ENCODE assay signal across 10 cellular contexts in genomic region chr2:191845876-191846786, GRCh38. TPM values are rescaled to one million over a fixed set of nuclear protein-coding genes. Genes with fewer than 3 reads are reported as not detected.
DNase-seq lines count a peak whose midpoint lies in the region; ATAC-seq and TF ChIP-seq lines count a peak whose summit lies in the region.
"Had no signal": no experiment of that assay in that cellular context is flagged by ENCODE, and none has a peak within 500 bp of the region (broad histone marks: within the 10 kb centered on the region; RNA-seq: fewer than 3 reads in every experiment).

No MANE protein-coding gene starts in this region.

- H3K27me3 Mint-ChIP-seq in H9 (ENCODE audit: low read depth) = no peaks in the 10 kb centered on the region; the same call in 1 of the 2 replicates
- H3K27me3 Mint-ChIP-seq in activated naive CD8-positive, alpha-beta T cell treated with anti-CD3 and anti-CD28 coated beads, Interleukin-2, amount 50 U/mL, for 24 hours = peaks cover 33% of the 10 kb centered on the region

- H3K56ac ChIP-seq in H9 (ENCODE audit: insufficient read length, low read depth, low read length) = no peak overlapping the region

- peak; percentile 27 for ATAC-seq in activated naive CD8-positive, alpha-beta T cell treated with anti-CD3 and anti-CD28 coated beads, Interleukin-2, amount 50 U/mL, for 24 hours

- peak overlapping the region; percentile 32 for H4K8ac ChIP-seq in H9 (replicated peaks; ENCODE audit: insufficient read length, low read depth, low read length)

- no peak overlapping the region for H3K14ac ChIP-seq in H9 (ENCODE audit: insufficient read depth, low read length)

- H3K36me3 Mint-ChIP-seq in H9 (ENCODE audit: insufficient read depth in 1 of 3, low read depth in 3 of 3) = no peaks in the 10 kb centered on the region; a peak in 2 of 7 replicates
- no peaks in the 10 kb centered on the region for H3K36me3 Mint-ChIP-seq in activated naive CD8-positive, alpha-beta T cell treated with anti-CD3 and anti-CD28 coated beads, Interleukin-2, amount 50 U/mL, for 24 hours (ENCODE audit: low read depth)

- no peak overlapping the region for H2AFZ ChIP-seq in H9 (ENCODE audit: low read length)

- TF ChIP-seq POLR2A in spleen (IDR thresholded peaks at IDR 0.05) = no peak

- H3K9ac ChIP-seq in H9 (ENCODE audit: extremely low read depth, insufficient read length, low read length) = no peak overlapping the region

- H4K5ac ChIP-seq in H9 (ENCODE audit: insufficient read length, low read depth, low read length) = no peak overlapping the region

- H3K79me2 ChIP-seq in H9 (ENCODE audit: insufficient read depth, low read length) = no peaks in the 10 kb centered on the region

- H2BK120ac ChIP-seq in H9 (ENCODE audit: low read depth, low read length, poor library complexity, severe bottlenecking) = no peak overlapping the region

- H3K4me1 Mint-ChIP-seq in H9 = peaks cover 42 to 43% of the 10 kb centered on the region in 2 experiments
- H3K4me1 Mint-ChIP-seq in activated naive CD8-positive, alpha-beta T cell treated with anti-CD3 and anti-CD28 coated beads, Interleukin-2, amount 50 U/mL, for 24 hours = peaks cover 2% of the 10 kb centered on the region

- no peak overlapping the region for H3K23ac ChIP-seq in H9 (ENCODE audit: insufficient read length, low read depth, low read length)

- no peak for DNase-seq in H9
- DNase-seq in activated naive CD8-positive, alpha-beta T cell treated with anti-CD3 and anti-CD28 coated beads, Interleukin-2, amount 50 U/mL, for 24 hours = no peak
- DNase-seq in right atrium auricular region (ENCODE audit: low spot score) = no peak
- peak; percentile 73 for DNase-seq in spleen
- DNase-seq in HK-2 (ENCODE audit: unreplicated experiment) = no peak
- DNase-seq in midbrain (lab: John Stamatoyannopoulos, UW) = no peak
- no peak for DNase-seq in superior temporal gyrus (ENCODE audit: extremely low spot score)
- no peak for DNase-seq in NCI-H1105 treated with DMSO at 0.1 percent for 48 hours (lab: John Stamatoyannopoulos, UW)
- DNase-seq: activated T-cell treated with anti-CD3 and anti-CD28 coated beads, Interleukin-2, amount 50 U/mL, for 4 hours; NCI-H774 had no signal

- H3K4me3 ChIP-seq in right atrium auricular region = peak overlapping the region; percentile 67
- peak overlapping the region; percentile 27 to 70 (median 46) for H3K4me3 ChIP-seq in spleen

- H2BK20ac ChIP-seq in H9 (ENCODE audit: low read depth, low read length, poor library complexity, severe bottlenecking) = no peak overlapping the region

- H3T11ph ChIP-seq in H9 (ENCODE audit: low read length) = no peak overlapping the region

- no peak overlapping the region for H3K18ac ChIP-seq in H9 (ENCODE audit: insufficient read length, low read depth, low read length)

- no peaks in the 10 kb centered on the region for H3K79me1 ChIP-seq in H9 (ENCODE audit: insufficient read depth, low read depth, low read length, poor library complexity, severe bottlenecking)

- no peak overlapping the region for H2BK12ac ChIP-seq in H9 (ENCODE audit: insufficient read length, low read depth, low read length)

- H3K9me3 ChIP-seq in H9 (ENCODE audit: control insufficient read depth, low read depth, low read length) (no peaks in the 10 kb centered on the region), right atrium auricular region (no peaks in the 10 kb centered on the region), spleen (no peaks in the 10 kb centered on the region)

- H3K36me3 ChIP-seq in right atrium auricular region (peaks cover 4% of the 10 kb centered on the region), spleen (no peaks in the 10 kb centered on the region)

- no peaks in the 10 kb centered on the region for H3K23me2 ChIP-seq in H9 (ENCODE audit: insufficient read length, low read depth, low read length, poor library complexity, severe bottlenecking)

- no peak overlapping the region; the same call in 1 of the 2 replicates for H3K4ac ChIP-seq in H9 (ENCODE audit: low read depth, low read length)

- intact Hi-C loops in spleen (cut with DNase I; ENCODE audit: low total_unique reads) = no loop called here

- peak overlapping the region in 1 of 3 experiments; percentile 11; a peak in 1 of 7 replicates for H3K27ac Mint-ChIP-seq in H9
- H3K27ac Mint-ChIP-seq in activated naive CD8-positive, alpha-beta T cell treated with anti-CD3 and anti-CD28 coated beads, Interleukin-2, amount 50 U/mL, for 24 hours = no peak overlapping the region

- no peaks in the 10 kb centered on the region for H3K27me3 ChIP-seq in H9 (ENCODE audit: insufficient read depth, low read length)
- H3K27me3 ChIP-seq in right atrium auricular region = no peaks in the 10 kb centered on the region
- H3K27me3 ChIP-seq in spleen (replicated peaks in 1 of 7) = peaks cover 0 to 21% (median 0%) of the 10 kb centered on the region in 7 donors

- 0 out of 2 replicates have a peak overlapping the region, but pooled peaks have one; percentile 33 for H2BK15ac ChIP-seq in H9 (ENCODE audit: low read depth, low read length)

- no peak overlapping the region for H3K4me2 ChIP-seq in H9 (ENCODE audit: insufficient read depth, insufficient read length, low read length)

- no peaks in the 10 kb centered on the region for H4K20me1 ChIP-seq in H9 (ENCODE audit: control insufficient read depth, insufficient read depth, insufficient read length)

- no peak overlapping the region for H2BK5ac ChIP-seq in H9 (ENCODE audit: insufficient read length, low read length)

- no peak overlapping the region for H4K91ac ChIP-seq in H9 (ENCODE audit: insufficient read length, low read depth, low read length)

- H3K27ac ChIP-seq in H9 (ENCODE audit: insufficient read length, low read depth, low read length) = no peak overlapping the region
- peak overlapping the region; percentile 89 to 93 for H3K27ac ChIP-seq in right atrium auricular region
- peak overlapping the region; percentile 74 to 94 (median 86) for H3K27ac ChIP-seq in spleen

- WGBS in H9 (ENCODE audit: extremely low coverage, insufficient read length, low lambda C conversion rate) = no CpG with 5 or more reads among the region's 27 CpGs
- WGBS in spleen, 5 donors = 6 to 18% (median 13%) methylated on average over 24 to 27 of the region's 27 CpGs

- TF ChIP-seq CTCF in H9 (conservative IDR thresholded peaks at IDR 0.05) (no peak), right atrium auricular region (IDR thresholded peaks at IDR 0.05) (no peak), spleen (IDR thresholded peaks at IDR 0.05 in 8 of 11, conservative IDR thresholded peaks at IDR 0.05 in 3 of 11) (no peak)

- no peaks in the 10 kb centered on the region for H3K9me3 Mint-ChIP-seq in H9
- no peaks in the 10 kb centered on the region for H3K9me3 Mint-ChIP-seq in activated naive CD8-positive, alpha-beta T cell treated with anti-CD3 and anti-CD28 coated beads, Interleukin-2, amount 50 U/mL, for 24 hours
- H3K9me3 Mint-ChIP-seq: activated T-cell treated with anti-CD3 and anti-CD28 coated beads, Interleukin-2, amount 50 U/mL, for 4 hours had no signal

- H3K4me3 Mint-ChIP-seq in H9 = no peak overlapping the region
- H3K4me3 Mint-ChIP-seq in activated naive CD8-positive, alpha-beta T cell treated with anti-CD3 and anti-CD28 coated beads, Interleukin-2, amount 50 U/mL, for 24 hours = peak overlapping the region; percentile 22
- H3K4me3 Mint-ChIP-seq: activated T-cell treated with anti-CD3 and anti-CD28 coated beads, Interleukin-2, amount 50 U/mL, for 4 hours had no signal

- H2AK5ac ChIP-seq in H9 (ENCODE audit: insufficient read length, low read length) = no peak overlapping the region

- peaks cover 4% of the 10 kb centered on the region; the same call in 1 of the 2 replicates for H3K4me1 ChIP-seq in H9 (ENCODE audit: insufficient read depth, low read length)
- peaks cover 0 to 48% of the 10 kb centered on the region in 2 donors for H3K4me1 ChIP-seq in right atrium auricular region
- H3K4me1 ChIP-seq in spleen = peaks cover 0 to 37% (median 12%) of the 10 kb centered on the region in 6 donors

RNA-seq across cellular contexts. Expression of gene CAVIN2, which starts 0.8 kb away (rescaled TPM):
- not detected in 2 replicates for total RNA-seq in H9 (2021)
- total RNA-seq in right atrium auricular region = 100 to 1,000 TPM; 118 to 263 TPM
- total RNA-seq in spleen = 100 to 1,000 TPM in 6 of 7 donors, 10 to 100 TPM in 1; 66.5 to 205 (median 169) TPM
- polyA plus RNA-seq in spleen = 10 to 100 TPM; 19.2 to 78.9 (median 23.4) TPM

Comparison
In these comparisons a context has a peak if more than half of its experiments do, and no peak if none do; other contexts are left out.
1. RNA of gene CAVIN2, which starts 0.8 kb away (total RNA-seq): 118 to 263 TPM in right atrium auricular region and 66.5 to 205 TPM in spleen; not detected in H9; every median in the first group is over 10 times any median in the second.